ENCODE assay signal across 14 cellular contexts in genomic region chr21:14554948-14555347, GRCh38. TPM values are rescaled to one million over a fixed set of nuclear protein-coding genes. Genes with fewer than 3 reads are reported as not detected.
DNase-seq lines count a peak whose midpoint lies in the region; ATAC-seq and TF ChIP-seq lines count a peak whose summit lies in the region.
"Had no signal": no experiment of that assay in that cellular context is flagged by ENCODE, and none has a peak within 500 bp of the region (broad histone marks: within the 10 kb centered on the region; RNA-seq: fewer than 3 reads in every experiment).

No MANE protein-coding gene starts in this region.

- no peak overlapping the region for H3K27ac Mint-ChIP-seq in CD8-positive, alpha-beta T cell
- H3K27ac Mint-ChIP-seq in activated CD4-positive, alpha-beta memory T cell treated with anti-CD3 and anti-CD28 coated beads for 36 hours = peak overlapping the region; percentile 16

- H3K36me3 Mint-ChIP-seq in CD8-positive, alpha-beta T cell = no peaks in the 10 kb centered on the region
- peaks cover 1% of the 10 kb centered on the region for H3K36me3 Mint-ChIP-seq in activated CD4-positive, alpha-beta memory T cell treated with anti-CD3 and anti-CD28 coated beads for 36 hours

- H3K27ac ChIP-seq in CD8-positive, alpha-beta T cell (ENCODE audit: low read depth, low read length) = no peak overlapping the region
- no peak overlapping the region for H3K27ac ChIP-seq in vagina
- H3K27ac ChIP-seq: BLaER1, epithelial cell of prostate, heart left ventricle had no signal

- no peak overlapping the region for H3K4me3 ChIP-seq in CD8-positive, alpha-beta T cell (ENCODE audit: low read depth, low read length)
- no peak overlapping the region for H3K4me3 ChIP-seq in epithelial cell of esophagus (ENCODE audit: low read length)
- H3K4me3 ChIP-seq in vagina = no peak overlapping the region
- H3K4me3 ChIP-seq: BLaER1, heart left ventricle had no signal

- no peak for DNase-seq in CD8-positive, alpha-beta T cell
- peak; percentile 59 for DNase-seq in activated CD4-positive, alpha-beta memory T cell treated with anti-CD3 and anti-CD28 coated beads for 36 hours
- DNase-seq in epithelial cell of esophagus (ENCODE audit: low read depth) = peak; percentile 27
- DNase-seq in DMS53 (lab: John Stamatoyannopoulos, UW) = no peak
- no peak for DNase-seq in vagina (ENCODE audit: extremely low spot score in 2 of 2)
- no peak for DNase-seq in NCI-H1694 treated with DMSO at 0.1 percent for 48 hours (lab: John Stamatoyannopoulos, UW)
- DNase-seq: heart left ventricle, NCI-H1092 had no signal

- ATAC-seq in CD8-positive, alpha-beta T cell = peak; percentile 38
- ATAC-seq in HG02870 (IDR thresholded peaks at IDR 0.05; ENCODE audit: unreplicated experiment) (peak; percentile 35), GM19452 (IDR thresholded peaks at IDR 0.05; ENCODE audit: unreplicated experiment) (no peak)
- ATAC-seq: heart left ventricle had no signal

- H3K27me3 Mint-ChIP-seq in CD8-positive, alpha-beta T cell (ENCODE audit: low read depth) = no peaks in the 10 kb centered on the region
- H3K27me3 Mint-ChIP-seq in activated CD4-positive, alpha-beta memory T cell treated with anti-CD3 and anti-CD28 coated beads for 36 hours = no peaks in the 10 kb centered on the region

- TF ChIP-seq POLR2A in vagina (IDR thresholded peaks at IDR 0.05) = no peak

- no peaks in the 10 kb centered on the region for H3K9me3 Mint-ChIP-seq in CD8-positive, alpha-beta T cell
- no peaks in the 10 kb centered on the region for H3K9me3 Mint-ChIP-seq in activated CD4-positive, alpha-beta memory T cell treated with anti-CD3 and anti-CD28 coated beads for 36 hours

- H3K4me1 ChIP-seq in CD8-positive, alpha-beta T cell (ENCODE audit: insufficient read depth, low read length) = peaks cover 11% of the 10 kb centered on the region
- H3K4me1 ChIP-seq in vagina = no peaks in the 10 kb centered on the region

- H3K36me3 ChIP-seq in CD8-positive, alpha-beta T cell (ENCODE audit: insufficient read depth, low read length) = no peaks in the 10 kb centered on the region
- H3K36me3 ChIP-seq in vagina = no peaks in the 10 kb centered on the region
- H3K36me3 ChIP-seq: BLaER1, heart left ventricle had no signal

- CTCF ChIA-PET in CD8-positive, alpha-beta T cell (lab: Charles Lee) = interaction anchor here (1.0 kb wide), 1 partner anchor 13 kb away, joined by 3 read pairs; no protein-coding TSS in a partner anchor
- CTCF ChIA-PET in activated CD4-positive, alpha-beta memory T cell treated with anti-CD3 and anti-CD28 coated beads for 36 hours (lab: Charles Lee) = interaction anchor here (1.5 kb wide), 1 partner anchor 32 kb away, joined by 3 read pairs; no protein-coding TSS in a partner anchor

- POLR2A ChIA-PET in CD8-positive, alpha-beta T cell (lab: Charles Lee) = interaction anchor here (2.2 kb wide), 1 partner anchor 11 kb away, joined by 6 read pairs; no protein-coding TSS in a partner anchor
- POLR2A ChIA-PET in activated CD4-positive, alpha-beta memory T cell treated with anti-CD3 and anti-CD28 coated beads for 36 hours (lab: Charles Lee) = no interaction called here

- intact Hi-C loops in CD8-positive, alpha-beta T cell (cut with DNase I, micrococcal nuclease) = loop anchor here in 1 of 2 experiments (5.0 kb wide), 1 partner anchor 43 kb away; no protein-coding TSS in a partner anchor
- intact Hi-C loops in activated CD4-positive, alpha-beta memory T cell treated with anti-CD3 and anti-CD28 coated beads for 36 hours (cut with micrococcal nuclease) = no loop called here
- intact Hi-C loops in vagina (cut with DNase I) = no loop called here

- H3K9me3 ChIP-seq in CD8-positive, alpha-beta T cell (ENCODE audit: low read length) = no peaks in the 10 kb centered on the region
- no peaks in the 10 kb centered on the region for H3K9me3 ChIP-seq in vagina
- H3K9me3 ChIP-seq: BLaER1, heart left ventricle had no signal

- no peaks in the 10 kb centered on the region for H3K27me3 ChIP-seq in CD8-positive, alpha-beta T cell (ENCODE audit: insufficient read depth, low read length)
- no peaks in the 10 kb centered on the region for H3K27me3 ChIP-seq in vagina
- H3K27me3 ChIP-seq: BLaER1, heart left ventricle had no signal

- peaks cover 25% of the 10 kb centered on the region for H3K4me1 Mint-ChIP-seq in CD8-positive, alpha-beta T cell (ENCODE audit: low read depth)
- peaks cover 35% of the 10 kb centered on the region for H3K4me1 Mint-ChIP-seq in activated CD4-positive, alpha-beta memory T cell treated with anti-CD3 and anti-CD28 coated beads for 36 hours (ENCODE audit: low read depth)

- TF ChIP-seq CTCF in CD8-positive, alpha-beta T cell (IDR thresholded peaks at IDR 0.05) = no peak
- TF ChIP-seq CTCF in epithelial cell of esophagus (IDR thresholded peaks at IDR 0.05; ENCODE audit: insufficient read depth, low read depth, low read length, missing control alignments) (no peak), vagina (IDR thresholded peaks at IDR 0.05) (no peak)

- H3K4me3 Mint-ChIP-seq in CD8-positive, alpha-beta T cell = no peak overlapping the region
- H3K4me3 Mint-ChIP-seq in activated CD4-positive, alpha-beta memory T cell treated with anti-CD3 and anti-CD28 coated beads for 36 hours = no peak overlapping the region

RNA-seq across cellular contexts. Expression of gene SAMSN1, which starts 8.8 kb away (rescaled TPM):
- total RNA-seq in CD8-positive, alpha-beta T cell = 10 to 100 TPM; 45.8 to 47.0 TPM
- 10 to 100 TPM; 47.5 to 48.4 TPM for total RNA-seq in activated CD4-positive, alpha-beta memory T cell treated with anti-CD3 and anti-CD28 coated beads for 36 hours
- total RNA-seq in vagina = 6.4 TPM
- total RNA-seq: chondrocyte, myocyte had no signal

Comparison
In these comparisons a context has a peak if more than half of its experiments do, and no peak if none do; other contexts are left out.
1. DNase-seq: peak in activated CD4-positive, alpha-beta memory T cell treated with anti-CD3 and anti-CD28 coated beads for 36 hours (single experiment) and epithelial cell of esophagus (single experiment); none in CD8-positive, alpha-beta T cell (0 of 7), DMS53 (single experiment), vagina (0 of 2) and NCI-H1694 treated with DMSO at 0.1 percent for 48 hours (single experiment).